8 cellular contexts compared by ENCODE assay signal in the genomic region with DNA sequence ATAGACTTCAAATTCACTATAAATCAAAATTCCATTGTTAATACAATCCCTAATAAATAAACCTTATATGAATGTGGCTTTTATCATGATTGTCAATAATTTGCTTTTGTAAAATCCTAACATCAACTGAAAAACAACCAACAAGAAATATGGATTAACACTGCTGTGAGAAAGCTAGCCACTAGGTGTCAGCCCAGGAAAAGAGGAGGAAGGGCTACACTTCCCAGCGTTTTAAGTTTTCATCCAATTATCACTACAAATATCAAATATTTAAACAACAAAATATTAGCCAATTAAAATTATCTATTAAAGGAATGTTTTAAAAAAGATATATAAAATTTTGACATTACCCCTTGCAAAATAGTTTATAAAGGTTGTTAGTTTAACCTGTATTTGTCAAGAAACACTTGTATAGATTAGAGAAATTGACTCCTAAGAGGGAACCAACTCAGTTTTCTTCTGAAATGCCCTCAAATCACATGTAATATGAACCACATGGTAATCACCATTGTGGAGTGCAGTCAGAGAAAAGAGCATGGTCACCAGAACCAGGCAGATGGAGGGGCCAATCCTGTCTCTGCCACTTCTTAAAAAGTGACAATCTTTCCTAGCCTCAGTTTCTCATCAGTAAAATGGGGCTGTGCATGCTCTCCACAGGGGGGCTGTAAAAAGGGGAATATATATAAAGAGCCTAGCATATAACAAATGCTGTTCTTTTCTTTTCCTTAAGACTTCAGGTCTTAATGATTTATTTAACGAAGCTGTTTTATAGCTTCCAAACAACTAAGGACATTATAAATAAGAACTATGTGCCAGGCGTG.
DNase-seq lines count a peak whose midpoint lies in the region; ATAC-seq, FAIRE-seq and TF ChIP-seq lines count a peak whose summit lies in the region.

No MANE protein-coding gene starts in this region.

- BruUV-seq in Calu3 (replicated peaks; lab: Mats Ljungman, UMichigan) (no TSS peak), PC-3 (replicated peaks; lab: Mats Ljungman, UMichigan) (no TSS peak)

- no peak overlapping the region for H3K9ac ChIP-seq in PC-3 (ENCODE audit: low read length)

- no peaks in the 10 kb centered on the region for H3F3A ChIP-seq in PC-3 (ENCODE audit: low read length, unreplicated experiment)

- no peak overlapping the region for H3K27ac Mint-ChIP-seq in Calu3 (ENCODE audit: unreplicated experiment)
- H3K27ac Mint-ChIP-seq in naive B cell, result peak overlapping the region in 4 of 6 donors; percentile 22 to 69 (median 51)

- peak; percentile 91 for FAIRE-seq in endometrium (lab: Jason Lieb, UNC)

- no peak overlapping the region for H3K4me2 ChIP-seq in PC-3 (ENCODE audit: low read length)

- H3K4me1 ChIP-seq in HEK293 (ENCODE audit: control insufficient read depth, insufficient read depth, low read length), result peaks cover 3% of the 10 kb centered on the region; the same call in 1 of the 2 replicates
- H3K4me1 ChIP-seq in PC-3 (ENCODE audit: insufficient read depth, low read length), result no peaks in the 10 kb centered on the region

- POLR2A ChIA-PET in HEK293 (lab: Yijun Ruan, JAX), result no interaction called here
- POLR2A ChIA-PET in PC-3 (lab: Charles Lee; ENCODE audit: unreplicated experiment), result no interaction called here

- peak; percentile 25 for DNase-seq in Calu3
- peak; percentile 42 for DNase-seq in PC-3
- DNase-seq in naive B cell, result peak; percentile 18

- H3K79me2 ChIP-seq in PC-3 (ENCODE audit: low read length), result no peaks in the 10 kb centered on the region

- no peaks in the 10 kb centered on the region for H4K20me1 ChIP-seq in PC-3 (ENCODE audit: low read length)

- H3K27me3 Mint-ChIP-seq in Calu3 (ENCODE audit: unreplicated experiment) (no peaks in the 10 kb centered on the region), naive B cell (no peaks in the 10 kb centered on the region)

- H3K9me3 ChIP-seq in HEK293 (ENCODE audit: control insufficient read depth, insufficient read depth, low read depth, low read length) (no peaks in the 10 kb centered on the region), PC-3 (ENCODE audit: low read length) (no peaks in the 10 kb centered on the region)

- H2AFZ ChIP-seq in PC-3 (ENCODE audit: low read length), result no peak overlapping the region

- H3K27ac ChIP-seq in HEK293 (ENCODE audit: extremely low read depth, low read depth, low read length) (no peak overlapping the region), PC-3 (ENCODE audit: low read length) (no peak overlapping the region)

- no peak overlapping the region for H3K4me3 Mint-ChIP-seq in Calu3 (ENCODE audit: low read depth, unreplicated experiment)
- H3K4me3 Mint-ChIP-seq in naive B cell, result no peak overlapping the region

- H3K4me1 Mint-ChIP-seq in Calu3 (ENCODE audit: low read depth, unreplicated experiment) (no peaks in the 10 kb centered on the region), naive B cell (no peaks in the 10 kb centered on the region)

- CTCF ChIA-PET in Calu3 (lab: Charles Lee) (interaction anchor here (1.0 kb wide), 1 partner anchor 781 kb away, joined by 3 read pairs; no protein-coding TSS in a partner anchor), HEK293 (lab: Yijun Ruan, JAX) (interaction anchor here (0.6 to 8.3 kb wide), 10 partner anchors 10 to 847 kb away, joined by 3 to 64 read pairs (median 3); no protein-coding TSS in a partner anchor), PC-3 (lab: Charles Lee) (interaction anchor here (0.5 to 0.7 kb wide), 4 partner anchors 189 to 801 kb away, joined by 3 to 6 read pairs (median 4); no protein-coding TSS in a partner anchor)

- ATAC-seq in PC-3, result peak; percentile 49
- no peak for ATAC-seq in naive B cell (ENCODE audit: low read depth in 2 of 2)
- ATAC-seq in GM21447 (IDR thresholded peaks at IDR 0.05; ENCODE audit: unreplicated experiment), result no peak
- ATAC-seq in HG02623 (IDR thresholded peaks at IDR 0.05; ENCODE audit: unreplicated experiment), result no peak
- ATAC-seq in HG03045 (IDR thresholded peaks at IDR 0.05; ENCODE audit: unreplicated experiment), result no peak

- H3K4me3 ChIP-seq in HEK293 (ENCODE audit: low read depth, low read length), result no peak overlapping the region
- H3K4me3 ChIP-seq in PC-3 (ENCODE audit: low read length), result no peak overlapping the region

- H3K36me3 ChIP-seq in HEK293 (ENCODE audit: control insufficient read depth in 2 of 2, insufficient read depth in 1 of 2, low read length in 2 of 2) (no peaks in the 10 kb centered on the region), PC-3 (ENCODE audit: low read depth, low read length) (no peaks in the 10 kb centered on the region)

- intact Hi-C loops in Calu3 (cut with micrococcal nuclease; ENCODE audit: unreplicated experiment) (loop anchor here (5.0 to 10.0 kb wide), 2 partner anchors 318 to 501 kb away; no protein-coding TSS in a partner anchor), PC-3 (cut with micrococcal nuclease) (loop anchor here (5.0 to 10.0 kb wide), 3 partner anchors 383 to 571 kb away; partner anchors contain the start of gene LHX2)

- no peaks in the 10 kb centered on the region for H3K9me2 ChIP-seq in PC-3 (replicated peaks; ENCODE audit: low read length)

- H3K27me3 ChIP-seq in PC-3 (ENCODE audit: low read length), result no peaks in the 10 kb centered on the region

- H3K9me3 Mint-ChIP-seq in Calu3 (ENCODE audit: low read depth, unreplicated experiment), result no peaks in the 10 kb centered on the region
- H3K9me3 Mint-ChIP-seq in naive B cell, result no peaks in the 10 kb centered on the region

- no peaks in the 10 kb centered on the region for H3K36me3 Mint-ChIP-seq in Calu3 (ENCODE audit: insufficient read depth, unreplicated experiment)
- peaks cover 0 to 4% of the 10 kb centered on the region in 2 donors for H3K36me3 Mint-ChIP-seq in naive B cell

- TF ChIP-seq CTCF in Calu3 (IDR thresholded peaks at IDR 0.05; ENCODE audit: unreplicated experiment), result no peak
- no peak for TF ChIP-seq CTCF in HEK293 (tag by site-specific recombination; IDR thresholded peaks at IDR 0.05)
- TF ChIP-seq CTCF in PC-3 (conservative IDR thresholded peaks at IDR 0.05; ENCODE audit: low read depth, low read length), result peak; percentile 82

TF ChIP-seq in HEK293, 187 proteins besides CTCF, POLR2A, EP300 and RAD21 (continues in another document):
- no peak for TF ChIP-seq OSR2 (tag by site-specific recombination; IDR thresholded peaks at IDR 0.05)
- TF ChIP-seq, protein P1, sequence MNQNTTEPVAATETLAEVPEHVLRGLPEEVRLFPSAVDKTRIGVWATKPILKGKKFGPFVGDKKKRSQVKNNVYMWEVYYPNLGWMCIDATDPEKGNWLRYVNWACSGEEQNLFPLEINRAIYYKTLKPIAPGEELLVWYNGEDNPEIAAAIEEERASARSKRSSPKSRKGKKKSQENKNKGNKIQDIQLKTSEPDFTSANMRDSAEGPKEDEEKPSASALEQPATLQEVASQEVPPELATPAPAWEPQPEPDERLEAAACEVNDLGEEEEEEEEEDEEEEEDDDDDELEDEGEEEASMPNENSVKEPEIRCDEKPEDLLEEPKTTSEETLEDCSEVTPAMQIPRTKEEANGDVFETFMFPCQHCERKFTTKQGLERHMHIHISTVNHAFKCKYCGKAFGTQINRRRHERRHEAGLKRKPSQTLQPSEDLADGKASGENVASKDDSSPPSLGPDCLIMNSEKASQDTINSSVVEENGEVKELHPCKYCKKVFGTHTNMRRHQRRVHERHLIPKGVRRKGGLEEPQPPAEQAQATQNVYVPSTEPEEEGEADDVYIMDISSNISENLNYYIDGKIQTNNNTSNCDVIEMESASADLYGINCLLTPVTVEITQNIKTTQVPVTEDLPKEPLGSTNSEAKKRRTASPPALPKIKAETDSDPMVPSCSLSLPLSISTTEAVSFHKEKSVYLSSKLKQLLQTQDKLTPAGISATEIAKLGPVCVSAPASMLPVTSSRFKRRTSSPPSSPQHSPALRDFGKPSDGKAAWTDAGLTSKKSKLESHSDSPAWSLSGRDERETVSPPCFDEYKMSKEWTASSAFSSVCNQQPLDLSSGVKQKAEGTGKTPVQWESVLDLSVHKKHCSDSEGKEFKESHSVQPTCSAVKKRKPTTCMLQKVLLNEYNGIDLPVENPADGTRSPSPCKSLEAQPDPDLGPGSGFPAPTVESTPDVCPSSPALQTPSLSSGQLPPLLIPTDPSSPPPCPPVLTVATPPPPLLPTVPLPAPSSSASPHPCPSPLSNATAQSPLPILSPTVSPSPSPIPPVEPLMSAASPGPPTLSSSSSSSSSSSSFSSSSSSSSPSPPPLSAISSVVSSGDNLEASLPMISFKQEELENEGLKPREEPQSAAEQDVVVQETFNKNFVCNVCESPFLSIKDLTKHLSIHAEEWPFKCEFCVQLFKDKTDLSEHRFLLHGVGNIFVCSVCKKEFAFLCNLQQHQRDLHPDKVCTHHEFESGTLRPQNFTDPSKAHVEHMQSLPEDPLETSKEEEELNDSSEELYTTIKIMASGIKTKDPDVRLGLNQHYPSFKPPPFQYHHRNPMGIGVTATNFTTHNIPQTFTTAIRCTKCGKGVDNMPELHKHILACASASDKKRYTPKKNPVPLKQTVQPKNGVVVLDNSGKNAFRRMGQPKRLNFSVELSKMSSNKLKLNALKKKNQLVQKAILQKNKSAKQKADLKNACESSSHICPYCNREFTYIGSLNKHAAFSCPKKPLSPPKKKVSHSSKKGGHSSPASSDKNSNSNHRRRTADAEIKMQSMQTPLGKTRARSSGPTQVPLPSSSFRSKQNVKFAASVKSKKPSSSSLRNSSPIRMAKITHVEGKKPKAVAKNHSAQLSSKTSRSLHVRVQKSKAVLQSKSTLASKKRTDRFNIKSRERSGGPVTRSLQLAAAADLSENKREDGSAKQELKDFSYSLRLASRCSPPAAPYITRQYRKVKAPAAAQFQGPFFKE (tag by site-specific recombination; IDR thresholded peaks at IDR 0.05; ENCODE audit: borderline replicate concordance), result no peak
- TF ChIP-seq, protein P2, sequence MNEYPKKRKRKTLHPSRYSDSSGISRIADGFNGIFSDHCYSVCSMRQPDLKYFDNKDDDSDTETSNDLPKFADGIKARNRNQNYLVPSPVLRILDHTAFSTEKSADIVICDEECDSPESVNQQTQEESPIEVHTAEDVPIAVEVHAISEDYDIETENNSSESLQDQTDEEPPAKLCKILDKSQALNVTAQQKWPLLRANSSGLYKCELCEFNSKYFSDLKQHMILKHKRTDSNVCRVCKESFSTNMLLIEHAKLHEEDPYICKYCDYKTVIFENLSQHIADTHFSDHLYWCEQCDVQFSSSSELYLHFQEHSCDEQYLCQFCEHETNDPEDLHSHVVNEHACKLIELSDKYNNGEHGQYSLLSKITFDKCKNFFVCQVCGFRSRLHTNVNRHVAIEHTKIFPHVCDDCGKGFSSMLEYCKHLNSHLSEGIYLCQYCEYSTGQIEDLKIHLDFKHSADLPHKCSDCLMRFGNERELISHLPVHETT (tag by site-specific recombination; IDR thresholded peaks at IDR 0.05), result no peak
- no peak for TF ChIP-seq ZSCAN23 (tag by site-specific recombination; IDR thresholded peaks at IDR 0.05)
- TF ChIP-seq ZNF549 (tag by site-specific recombination; IDR thresholded peaks at IDR 0.05), result no peak
- no peak for TF ChIP-seq SP2 (tag by site-specific recombination; IDR thresholded peaks at IDR 0.05)
- no peak for TF ChIP-seq ZNF624 (tag by site-specific recombination; IDR thresholded peaks at IDR 0.05)
- peak; percentile 71 for TF ChIP-seq ZNF654 (tag by site-specific recombination; IDR thresholded peaks at IDR 0.05; ENCODE audit: low read depth)
- no peak for TF ChIP-seq ZNF366 (tag by site-specific recombination; conservative IDR thresholded peaks at IDR 0.05)
- TF ChIP-seq ZNF558 (tag by site-specific recombination; IDR thresholded peaks at IDR 0.05), result no peak
